Comparison of ENCODE assay signal across 1 cellular context in the genomic region with DNA sequence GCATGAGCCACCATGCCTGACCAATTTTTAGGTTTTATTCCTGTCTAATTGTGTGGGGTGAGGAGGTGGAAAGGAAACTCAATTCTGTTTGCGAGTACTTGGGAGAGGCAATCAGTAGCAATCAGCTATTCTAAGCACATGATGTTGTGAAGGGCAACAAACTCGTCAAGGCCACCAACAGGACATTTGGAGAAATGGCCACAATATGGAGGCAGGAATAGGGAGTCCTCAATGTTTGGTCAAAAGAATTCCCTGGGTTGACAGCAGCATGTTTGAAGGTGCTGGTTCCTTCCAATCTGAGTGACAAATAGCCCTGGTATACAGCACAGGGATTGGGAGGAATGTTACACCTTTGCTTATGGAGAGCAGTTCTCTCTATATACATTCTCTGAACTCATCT.
TF ChIP-seq lines count a peak whose summit lies in the region.

No MANE protein-coding gene starts in this region.

TF ChIP-seq in K562, 482 proteins besides CTCF, POLR2A, EP300 and RAD21 (continued from another document):
- TF ChIP-seq TRIM28 (IDR thresholded peaks at IDR 0.05) (no peak), SREBF2 (CRISPR knock-in tag; IDR thresholded peaks at IDR 0.05) (no peak), PURB (CRISPR knock-in tag; IDR thresholded peaks at IDR 0.05; ENCODE audit: low read depth) (no peak), TGIF2 (CRISPR knock-in tag; IDR thresholded peaks at IDR 0.05) (no peak), MTA2 (IDR thresholded peaks at IDR 0.05; ENCODE audit: low read depth) (no peak)
